ENCODE assay signal across 1 cellular context in the genomic region with DNA sequence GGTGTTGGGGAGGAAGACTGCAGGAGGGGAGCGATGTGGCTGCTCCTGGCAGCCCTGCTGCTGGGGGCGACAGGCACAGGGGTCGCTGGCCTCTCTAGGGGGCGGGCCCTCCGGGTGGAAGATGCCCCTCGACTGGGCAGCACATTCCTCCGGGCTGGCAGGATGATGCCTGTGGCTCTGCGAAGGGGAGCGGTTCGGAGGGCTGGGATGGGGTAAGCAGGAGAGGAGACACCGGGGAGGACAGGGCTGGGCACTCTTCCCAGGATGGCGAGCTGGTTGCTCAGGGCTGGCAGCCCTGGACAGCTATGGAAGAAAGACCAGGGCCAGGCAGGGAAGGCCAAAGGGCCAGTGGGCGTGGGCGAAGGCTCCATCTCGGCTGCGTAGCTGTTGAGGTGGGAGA.
TF ChIP-seq lines count a peak whose summit lies in the region.

No MANE protein-coding gene starts in this region.

TF ChIP-seq in HEK293, 187 proteins besides CTCF, POLR2A, EP300 and RAD21:
- TF ChIP-seq GLIS2 (tag by site-specific recombination; IDR thresholded peaks at IDR 0.05): 0 out of 2 replicates have a peak, but pooled peaks have one; percentile 13
- no peak for TF ChIP-seq ZNF239 (tag by site-specific recombination; IDR thresholded peaks at IDR 0.05)
- no peak for TF ChIP-seq OSR2 (tag by site-specific recombination; IDR thresholded peaks at IDR 0.05)
- TF ChIP-seq ZIC2 (tag by site-specific recombination; IDR thresholded peaks at IDR 0.05): no peak
